Comparison of ENCODE assay signal across 9 cellular contexts in genomic region chr2:179751184-179751809, GRCh38.
A peak's percentile ranks its signal among the peaks of the same experiment; 100 is the strongest.
DNase-seq lines count a peak whose midpoint lies in the region; ATAC-seq, FAIRE-seq and TF ChIP-seq lines count a peak whose summit lies in the region.
"Had no signal": no experiment of that assay in that cellular context is flagged by ENCODE, and none has a peak within 500 bp of the region (broad histone marks: within the 10 kb centered on the region; RNA-seq: fewer than 3 reads in every experiment).

No MANE protein-coding gene starts in this region.

- WGBS in small intestine, 3 donors = 10 to 13% (median 10%) methylated on average over 4 of the region's 4 CpGs

- intact Hi-C loops in Panc1 (cut with micrococcal nuclease; ENCODE audit: unreplicated experiment) = loop anchor here (2.0 to 10.0 kb wide), 3 partner anchors 328 to 986 kb away; no protein-coding TSS in a partner anchor

- H3K9me3 ChIP-seq in Panc1 (ENCODE audit: control insufficient read depth, insufficient read depth, low read depth, low read length) (no peaks in the 10 kb centered on the region), small intestine (ENCODE audit: control insufficient read depth, low read depth) (no peaks in the 10 kb centered on the region)
- H3K9me3 ChIP-seq: SJCRH30 had no signal

- in situ Hi-C loops in Panc1 (cut with HindIII; ENCODE audit: low pct_unique_long_range_greater_than_20kb, low sequenced_read_pairs) = no loop called here

- H3K27ac Mint-ChIP-seq in stimulated activated naive B cell treated with anti-CD40 and anti-IgM and Interleukin-4, amounts not matched to agents 10 μg/mL and 1 μg/mL and 100 μg/mL, for 72 hours = no peak overlapping the region
- H3K27ac Mint-ChIP-seq in activated CD4-positive, alpha-beta memory T cell treated with anti-CD3 and anti-CD28 coated beads, Interleukin-2, amount 10 ng/mL, durations not matched to agents 7 days and 5 days = no peak overlapping the region

- H3K4me3 Mint-ChIP-seq in stimulated activated naive B cell treated with anti-CD40 and anti-IgM and Interleukin-4, amounts not matched to agents 10 μg/mL and 1 μg/mL and 100 μg/mL, for 72 hours = no peak overlapping the region
- H3K4me3 Mint-ChIP-seq in activated CD4-positive, alpha-beta memory T cell treated with anti-CD3 and anti-CD28 coated beads, Interleukin-2, amount 10 ng/mL, durations not matched to agents 7 days and 5 days = no peak overlapping the region

- peaks cover under 1 to 7% of the 10 kb centered on the region in 2 donors for H3K27me3 Mint-ChIP-seq in stimulated activated naive B cell treated with anti-CD40 and anti-IgM and Interleukin-4, amounts not matched to agents 10 μg/mL and 1 μg/mL and 100 μg/mL, for 72 hours
- no peaks in the 10 kb centered on the region for H3K27me3 Mint-ChIP-seq in activated CD4-positive, alpha-beta memory T cell treated with anti-CD3 and anti-CD28 coated beads, Interleukin-2, amount 10 ng/mL, durations not matched to agents 7 days and 5 days

- no peak for ATAC-seq in Panc1
- no peak for ATAC-seq in stimulated activated naive B cell treated with anti-CD40 and anti-IgM and Interleukin-4, amounts not matched to agents 10 μg/mL and 1 μg/mL and 100 μg/mL, for 72 hours (replicated peaks)

- H3K4me3 ChIP-seq in Panc1 (ENCODE audit: low read depth in 2 of 2, low read length in 2 of 2) = no peak overlapping the region
- H3K4me3 ChIP-seq in fibroblast of mammary gland (ENCODE audit: control insufficient read depth, low read depth, low read length) = no peak overlapping the region
- H3K4me3 ChIP-seq in small intestine (ENCODE audit: low read depth in 1 of 2, low read length in 2 of 2) = no peak overlapping the region
- H3K4me3 ChIP-seq: SJCRH30 had no signal

- H3K9me3 Mint-ChIP-seq in stimulated activated naive B cell treated with anti-CD40 and anti-IgM and Interleukin-4, amounts not matched to agents 10 μg/mL and 1 μg/mL and 100 μg/mL, for 72 hours = no peaks in the 10 kb centered on the region
- no peaks in the 10 kb centered on the region for H3K9me3 Mint-ChIP-seq in activated CD4-positive, alpha-beta memory T cell treated with anti-CD3 and anti-CD28 coated beads, Interleukin-2, amount 10 ng/mL, durations not matched to agents 7 days and 5 days

- H3K27ac ChIP-seq in Panc1 (ENCODE audit: low read length) (no peak overlapping the region), small intestine (ENCODE audit: low read depth in 1 of 2, low read length in 1 of 2) (no peak overlapping the region)
- H3K27ac ChIP-seq: SJCRH30 had no signal

- no peaks in the 10 kb centered on the region for H3K4me1 Mint-ChIP-seq in stimulated activated naive B cell treated with anti-CD40 and anti-IgM and Interleukin-4, amounts not matched to agents 10 μg/mL and 1 μg/mL and 100 μg/mL, for 72 hours
- no peaks in the 10 kb centered on the region for H3K4me1 Mint-ChIP-seq in activated CD4-positive, alpha-beta memory T cell treated with anti-CD3 and anti-CD28 coated beads, Interleukin-2, amount 10 ng/mL, durations not matched to agents 7 days and 5 days

- H3K36me3 ChIP-seq in Panc1 (ENCODE audit: control insufficient read depth, insufficient read depth, low read length) (no peaks in the 10 kb centered on the region), small intestine (ENCODE audit: control insufficient read depth in 2 of 2, insufficient read depth in 2 of 2, low read length in 2 of 2) (no peaks in the 10 kb centered on the region)
- H3K36me3 ChIP-seq: SJCRH30 had no signal

- H3K27me3 ChIP-seq in Panc1 (ENCODE audit: control insufficient read depth, insufficient read depth, low read length) = no peaks in the 10 kb centered on the region
- H3K27me3 ChIP-seq in small intestine (ENCODE audit: control insufficient read depth in 2 of 2, insufficient read depth in 2 of 2, low read length in 2 of 2) = no peaks in the 10 kb centered on the region
- H3K27me3 ChIP-seq: SJCRH30 had no signal

- POLR2A ChIA-PET in Panc1 (lab: Charles Lee) = no interaction called here
- POLR2A ChIA-PET in activated CD4-positive, alpha-beta memory T cell treated with anti-CD3 and anti-CD28 coated beads, Interleukin-2, amount 10 ng/mL, durations not matched to agents 7 days and 5 days (lab: Charles Lee) = no interaction called here

- no TSS peak for BruUV-seq in Panc1 (replicated peaks; lab: Mats Ljungman, UMichigan)

- FAIRE-seq in small intestine (lab: Jason Lieb, UNC) = no peak

- CTCF ChIA-PET in Panc1 (lab: Charles Lee) = no interaction called here
- CTCF ChIA-PET in activated CD4-positive, alpha-beta memory T cell treated with anti-CD3 and anti-CD28 coated beads, Interleukin-2, amount 10 ng/mL, durations not matched to agents 7 days and 5 days (lab: Charles Lee) = no interaction called here

- peak; percentile 58 for DNase-seq in ELR (ENCODE audit: low read depth)
- peak; percentile 47 for DNase-seq in HT-29 (ENCODE audit: low spot score)
- DNase-seq in Panc1 (ENCODE audit: low read depth, low spot score) = peak; percentile 10
- DNase-seq in fibroblast of mammary gland (ENCODE audit: low read depth) = peak; percentile 58
- peak; percentile 6 for DNase-seq in small intestine
- DNase-seq in stimulated activated naive B cell treated with anti-CD40 and anti-IgM and Interleukin-4, amounts not matched to agents 10 μg/mL and 1 μg/mL and 100 μg/mL, for 72 hours = no peak
- no peak for DNase-seq in activated CD4-positive, alpha-beta memory T cell treated with anti-CD3 and anti-CD28 coated beads, Interleukin-2, amount 10 ng/mL, durations not matched to agents 7 days and 5 days
- DNase-seq in activated T-cell treated with anti-CD3 and anti-CD28 coated beads for 4 hours = no peak

- no peaks in the 10 kb centered on the region for H3K36me3 Mint-ChIP-seq in stimulated activated naive B cell treated with anti-CD40 and anti-IgM and Interleukin-4, amounts not matched to agents 10 μg/mL and 1 μg/mL and 100 μg/mL, for 72 hours
- no peaks in the 10 kb centered on the region for H3K36me3 Mint-ChIP-seq in activated CD4-positive, alpha-beta memory T cell treated with anti-CD3 and anti-CD28 coated beads, Interleukin-2, amount 10 ng/mL, durations not matched to agents 7 days and 5 days (ENCODE audit: low read depth)

- TF ChIP-seq CTCF in Panc1 (IDR thresholded peaks at IDR 0.05) (peak; percentile 67), fibroblast of mammary gland (conservative IDR thresholded peaks at IDR 0.05; ENCODE audit: control insufficient read depth, insufficient read depth, low read depth, low read length) (peak; percentile 66)

- H3K4me1 ChIP-seq in Panc1 (ENCODE audit: control insufficient read depth, insufficient read depth, low read length) (no peaks in the 10 kb centered on the region), small intestine (ENCODE audit: control insufficient read depth in 2 of 2, insufficient read depth in 1 of 2, low read depth in 1 of 2, low read length in 1 of 2) (no peaks in the 10 kb centered on the region)

Comparison
In these comparisons a context has a peak if more than half of its experiments do, and no peak if none do; other contexts are left out.
1. DNase-seq: peak in ELR (single experiment), HT-29 (single experiment), Panc1 (single experiment), fibroblast of mammary gland (single experiment) and small intestine (single experiment); none in stimulated activated naive B cell treated with anti-CD40 and anti-IgM and Interleukin-4, amounts not matched to agents 10 μg/mL and 1 μg/mL and 100 μg/mL, for 72 hours (single experiment), activated CD4-positive, alpha-beta memory T cell treated with anti-CD3 and anti-CD28 coated beads, Interleukin-2, amount 10 ng/mL, durations not matched to agents 7 days and 5 days (single experiment) and activated T-cell treated with anti-CD3 and anti-CD28 coated beads for 4 hours (single experiment).